In the genomic region with DNA sequence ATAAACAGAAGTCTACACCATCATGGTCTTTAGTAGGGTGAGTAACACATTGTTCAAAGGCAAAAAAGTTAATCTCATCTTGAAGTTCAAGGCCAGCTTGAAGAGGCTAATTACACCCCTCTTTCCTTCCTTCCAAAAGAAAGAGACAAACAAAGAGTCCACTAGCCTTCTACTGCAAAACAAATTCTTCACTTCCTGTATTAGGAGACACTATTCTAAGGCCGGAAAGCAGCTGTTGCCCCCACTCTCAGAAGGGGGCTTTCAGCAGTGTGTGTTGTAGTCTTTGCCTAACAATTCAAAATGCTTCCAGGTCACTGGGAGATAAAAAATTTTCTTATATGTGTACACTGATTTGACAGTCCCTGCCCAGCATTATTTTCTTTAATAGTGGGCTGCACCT, we compare ENCODE assay signal across 32 cellular contexts. TPM values are rescaled to one million over a fixed set of nuclear protein-coding genes. Genes with fewer than 3 reads are reported as not detected.
"Had no signal": no experiment of that assay in that cellular context is flagged by ENCODE, and none has a peak within 500 bp of the region (broad histone marks: within the 10 kb centered on the region; RNA-seq: fewer than 3 reads in every experiment).

No MANE protein-coding gene starts in this region.

- H3K36me3 ChIP-seq: prostate gland had no signal

- H3K27ac ChIP-seq: esophagus muscularis mucosa, foreskin keratinocyte, gastroesophageal sphincter, left ventricle myocardium inferior, lower lobe of right lung, prostate gland, right atrium auricular region, sigmoid colon, spleen, testis, tibial artery had no signal

- H3K27ac Mint-ChIP-seq: immature natural killer cell; mesothelial cell of epicardium; natural killer cell treated with Interleukin-12 subunit alpha and Interleukin-12 subunit beta and Interleukin-15 and Interleukin-18, amount 100 ng/mL, for 72 hours; stimulated activated memory B cell treated with anti-CD40 and anti-IgM and Interleukin-4, amounts not matched to agents 10 μg/mL and 1 μg/mL and 100 μg/mL, for 72 hours; type B pancreatic cell had no signal

- H3K27me3 ChIP-seq: esophagus muscularis mucosa, foreskin keratinocyte, gastroesophageal sphincter, heart right ventricle, right atrium auricular region, sigmoid colon, spleen, testis, tibial artery had no signal

- H3K4me3 ChIP-seq: esophagus muscularis mucosa, gastroesophageal sphincter, heart right ventricle, left ventricle myocardium inferior, lower lobe of right lung, mucosa of descending colon, prostate gland, right atrium auricular region, sigmoid colon, spleen, testis, tibial artery had no signal

- H3K9me3 ChIP-seq: esophagus muscularis mucosa, gastroesophageal sphincter, heart right ventricle, left ventricle myocardium inferior, lower lobe of right lung, mucosa of descending colon, prostate gland, right atrium auricular region, sigmoid colon, spleen, testis, tibial artery had no signal

- H3K4me3 Mint-ChIP-seq: central memory CD8-positive, alpha-beta T cell; immature natural killer cell; mesothelial cell of epicardium; naive B cell; natural killer cell treated with Interleukin-12 subunit alpha and Interleukin-12 subunit beta and Interleukin-15 and Interleukin-18, amount 100 ng/mL, for 72 hours; stimulated activated memory B cell treated with anti-CD40 and anti-IgM and Interleukin-4, amounts not matched to agents 10 μg/mL and 1 μg/mL and 100 μg/mL, for 72 hours; type B pancreatic cell had no signal

- H3K9me3 Mint-ChIP-seq: central memory CD8-positive, alpha-beta T cell; naive B cell; natural killer cell treated with Interleukin-12 subunit alpha and Interleukin-12 subunit beta and Interleukin-15 and Interleukin-18, amount 100 ng/mL, for 72 hours; stimulated activated memory B cell treated with anti-CD40 and anti-IgM and Interleukin-4, amounts not matched to agents 10 μg/mL and 1 μg/mL and 100 μg/mL, for 72 hours; type B pancreatic cell had no signal

- DNase-seq: cortex of kidney; effector CD4-positive, alpha-beta T cell; foreskin keratinocyte; glutamatergic neuron; heart right ventricle; hippocampal formation; immature natural killer cell; islet precursor cell; kidney glomerular epithelial cell; left colon; left ventricle myocardium inferior; lower lobe of right lung; mucosa of descending colon; naive B cell; nucleus accumbens; sigmoid colon; spleen; stimulated activated CD4-positive, alpha-beta T cell treated with anti-CD3 and anti-CD28 coated beads, Interleukin-4, amount 100 ng/mL, for 4 hours; stimulated activated naive CD8-positive, alpha-beta T cell treated with anti-CD3 and anti-CD28 coated beads, Interleukin-15, Interleukin-2, amounts not matched to agents 100 U/mL and 50 U/mL, for 24 hours; substantia nigra; testis; tibial artery had no signal

- H3K4me1 Mint-ChIP-seq: central memory CD8-positive, alpha-beta T cell; immature natural killer cell; stimulated activated memory B cell treated with anti-CD40 and anti-IgM and Interleukin-4, amounts not matched to agents 10 μg/mL and 1 μg/mL and 100 μg/mL, for 72 hours had no signal

- H3K4me1 ChIP-seq: esophagus muscularis mucosa, gastroesophageal sphincter, lower lobe of right lung, prostate gland, right atrium auricular region, sigmoid colon, testis, tibial artery had no signal

- H3K27me3 Mint-ChIP-seq: central memory CD8-positive, alpha-beta T cell; naive B cell; natural killer cell treated with Interleukin-12 subunit alpha and Interleukin-12 subunit beta and Interleukin-15 and Interleukin-18, amount 100 ng/mL, for 72 hours; stimulated activated memory B cell treated with anti-CD40 and anti-IgM and Interleukin-4, amounts not matched to agents 10 μg/mL and 1 μg/mL and 100 μg/mL, for 72 hours; type B pancreatic cell had no signal

RNA-seq across cellular contexts. Expression of gene RASGEF1B, which starts 25.1 kb away (rescaled TPM):
- total RNA-seq: endothelial cell of umbilical vein had no signal
